Comparison of ENCODE assay signal across 8 cellular contexts in the genomic region with DNA sequence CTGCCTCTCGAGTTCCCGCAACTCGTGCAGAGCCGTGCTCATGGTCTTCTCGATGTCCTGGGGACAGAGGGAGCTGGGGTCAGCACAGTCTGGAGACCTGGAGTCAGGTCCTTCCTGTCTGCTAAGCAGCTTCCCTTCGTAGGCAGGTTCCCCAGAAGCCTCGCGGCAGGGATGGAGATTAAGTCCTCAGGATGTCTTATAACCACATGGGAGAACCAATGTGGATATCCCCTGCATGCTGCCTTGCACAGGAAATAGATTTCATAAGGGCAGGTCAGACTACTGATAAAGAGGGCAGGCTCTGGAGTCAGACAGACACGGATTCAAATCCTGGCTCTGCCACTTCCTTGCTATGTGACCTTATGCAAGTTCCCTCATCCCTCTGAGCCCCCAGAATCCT.
"Had no signal": no experiment of that assay in that cellular context is flagged by ENCODE, and none has a peak within 500 bp of the region (broad histone marks: within the 10 kb centered on the region; RNA-seq: fewer than 3 reads in every experiment).

No MANE protein-coding gene starts in this region.

- DNase-seq: GM23248, GOT3, H9, HCEC 1CT, KBM-7 had no signal

- H3K4me1 Mint-ChIP-seq: IgD-negative memory B cell had no signal

- H3K27ac Mint-ChIP-seq: H9, IgD-negative memory B cell had no signal

- H3K9me3 Mint-ChIP-seq: H9, IgD-negative memory B cell had no signal

- H3K9ac ChIP-seq: GM23248 had no signal

- H3K4me3 ChIP-seq: GM23248 had no signal

- ATAC-seq: HepG2 had no signal

- H3K27ac ChIP-seq: GM23248, HL-60 had no signal

- H2AFZ ChIP-seq: GM23248 had no signal

- H3K4me3 Mint-ChIP-seq: H9, IgD-negative memory B cell had no signal
